ENCODE assay signal across 10 cellular contexts in genomic region chr13:24050292-24050711, GRCh38.
DNase-seq lines count a peak whose midpoint lies in the region; ATAC-seq and TF ChIP-seq lines count a peak whose summit lies in the region.
"Had no signal": no experiment of that assay in that cellular context is flagged by ENCODE, and none has a peak within 500 bp of the region (broad histone marks: within the 10 kb centered on the region; RNA-seq: fewer than 3 reads in every experiment).

No MANE protein-coding gene starts in this region.

- no peak overlapping the region for H3K4me3 Mint-ChIP-seq in brain
- no peak overlapping the region for H3K4me3 Mint-ChIP-seq in activated CD4-positive, alpha-beta T cell treated with anti-CD3 and anti-CD28 coated beads, Interleukin-2, amount 10 ng/mL, durations not matched to agents 24 days and 14 days

- DNase-seq in HFF-Myc (ENCODE audit: extremely low read depth, low read depth) (peak; percentile 52), iris pigment epithelial cell (ENCODE audit: low read depth) (peak; percentile 71), NCI-H748 (lab: John Stamatoyannopoulos, UW; ENCODE audit: unreplicated experiment) (no peak)
- DNase-seq in activated CD4-positive, alpha-beta T cell treated with anti-CD3 and anti-CD28 coated beads, Interleukin-2, amount 10 ng/mL, durations not matched to agents 24 days and 14 days, result no peak
- DNase-seq in stimulated activated CD4-positive, alpha-beta T cell treated with anti-CD3 and anti-CD28 coated beads, Interleukin-2, amount 100 ng/mL, for 48 hours, result no peak
- DNase-seq: NCI-H2171 treated with DMSO at 0.1 percent for 48 hours had no signal

- H3K27ac Mint-ChIP-seq in brain, result peak overlapping the region in 4 of 5 experiments; percentile 35 to 89 (median 74)
- H3K27ac Mint-ChIP-seq in activated CD4-positive, alpha-beta T cell treated with anti-CD3 and anti-CD28 coated beads, Interleukin-2, amount 10 ng/mL, durations not matched to agents 24 days and 14 days, result no peak overlapping the region

- peaks cover 7% of the 10 kb centered on the region for H3K27me3 Mint-ChIP-seq in brain
- peaks cover 13% of the 10 kb centered on the region for H3K27me3 Mint-ChIP-seq in activated CD4-positive, alpha-beta T cell treated with anti-CD3 and anti-CD28 coated beads, Interleukin-2, amount 10 ng/mL, durations not matched to agents 24 days and 14 days

- H3K36me3 ChIP-seq in stomach smooth muscle (ENCODE audit: control insufficient read depth in 2 of 2, insufficient read depth in 2 of 2, low read length in 2 of 2), result no peaks in the 10 kb centered on the region
- H3K36me3 ChIP-seq: heart right ventricle had no signal

- H3K27me3 ChIP-seq in stomach smooth muscle (ENCODE audit: control insufficient read depth in 1 of 2, insufficient read depth in 2 of 2, low read length in 2 of 2), result no peaks in the 10 kb centered on the region
- H3K27me3 ChIP-seq: heart right ventricle had no signal

- H3K4me3 ChIP-seq in HFF-Myc (replicated peaks; ENCODE audit: low read depth, low read length) (no peak overlapping the region), stomach smooth muscle (ENCODE audit: low read length in 2 of 2) (peak overlapping the region in 1 of 2 donors; percentile 47)
- H3K4me3 ChIP-seq: heart right ventricle had no signal

- H3K9ac ChIP-seq in stomach smooth muscle (ENCODE audit: low read length in 2 of 2), result no peak overlapping the region

- peaks cover 47% of the 10 kb centered on the region for H3K4me1 Mint-ChIP-seq in brain
- H3K4me1 Mint-ChIP-seq in activated CD4-positive, alpha-beta T cell treated with anti-CD3 and anti-CD28 coated beads, Interleukin-2, amount 10 ng/mL, durations not matched to agents 24 days and 14 days, result peaks cover 11% of the 10 kb centered on the region

- TF ChIP-seq CTCF in HFF-Myc (IDR thresholded peaks at IDR 0.05; ENCODE audit: low read depth, low read length, missing control alignments), result no peak
- no peak for TF ChIP-seq CTCF in brain (conservative IDR thresholded peaks at IDR 0.05)

- intact Hi-C loops in activated CD4-positive, alpha-beta T cell treated with anti-CD3 and anti-CD28 coated beads, Interleukin-2, amount 10 ng/mL, durations not matched to agents 24 days and 14 days (cut with micrococcal nuclease), result no loop called here

- H3K36me3 Mint-ChIP-seq in brain, result no peaks in the 10 kb centered on the region
- H3K36me3 Mint-ChIP-seq in activated CD4-positive, alpha-beta T cell treated with anti-CD3 and anti-CD28 coated beads, Interleukin-2, amount 10 ng/mL, durations not matched to agents 24 days and 14 days (ENCODE audit: low read depth), result no peaks in the 10 kb centered on the region

- ATAC-seq in activated CD4-positive, CD25-positive, alpha-beta regulatory T cell treated with anti-CD3 and anti-CD28 coated beads, Interleukin-2, amount 50 U/mL, for 24 hours, result no peak
- ATAC-seq: heart right ventricle had no signal

- peaks cover 29% of the 10 kb centered on the region for H3K4me1 ChIP-seq in stomach smooth muscle (ENCODE audit: control insufficient read depth, insufficient read depth, low read length)

- peaks cover 2 to 10% (median 7%) of the 10 kb centered on the region in 5 experiments for H3K9me3 Mint-ChIP-seq in brain
- no peaks in the 10 kb centered on the region for H3K9me3 Mint-ChIP-seq in activated CD4-positive, alpha-beta T cell treated with anti-CD3 and anti-CD28 coated beads, Interleukin-2, amount 10 ng/mL, durations not matched to agents 24 days and 14 days

- peaks cover 0 to 4% of the 10 kb centered on the region in 2 donors for H3K9me3 ChIP-seq in stomach smooth muscle (ENCODE audit: control insufficient read depth in 2 of 2, low read length in 2 of 2)

- peak overlapping the region; percentile 37 for H3K27ac ChIP-seq in stomach smooth muscle (ENCODE audit: low read length)
- H3K27ac ChIP-seq: heart right ventricle had no signal

Comparison
In these comparisons a context has a peak if more than half of its experiments do, and no peak if none do; other contexts are left out.
1. DNase-seq: peak in HFF-Myc (single experiment) and iris pigment epithelial cell (single experiment); none in activated CD4-positive, alpha-beta T cell treated with anti-CD3 and anti-CD28 coated beads, Interleukin-2, amount 10 ng/mL, durations not matched to agents 24 days and 14 days (single experiment), NCI-H748 (single experiment) and stimulated activated CD4-positive, alpha-beta T cell treated with anti-CD3 and anti-CD28 coated beads, Interleukin-2, amount 100 ng/mL, for 48 hours (0 of 2).